20 cellular contexts compared by ENCODE assay signal in the genomic region with DNA sequence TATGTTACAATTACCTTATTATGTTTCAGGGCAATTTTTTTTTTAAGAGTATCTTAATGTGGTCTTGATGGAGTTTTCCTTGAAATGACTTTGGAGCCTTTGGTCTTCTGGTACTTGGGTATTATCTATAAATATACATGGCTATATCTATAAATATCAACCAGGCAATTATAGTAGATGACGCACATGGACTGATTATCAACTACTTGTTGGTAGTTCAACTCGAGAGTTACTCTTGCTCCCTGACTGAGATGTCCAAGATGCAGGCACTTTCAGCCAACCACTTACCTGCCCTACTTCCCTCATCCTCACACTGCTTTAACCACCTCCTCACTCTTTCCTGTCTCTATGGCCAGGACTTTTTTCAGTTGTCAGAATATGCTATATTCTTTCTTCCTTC.
"Had no signal": no experiment of that assay in that cellular context is flagged by ENCODE, and none has a peak within 500 bp of the region (broad histone marks: within the 10 kb centered on the region; RNA-seq: fewer than 3 reads in every experiment).

No MANE protein-coding gene starts in this region.

- H3K36me3 Mint-ChIP-seq: naive thymus-derived CD4-positive, alpha-beta T cell had no signal

- H3K27ac Mint-ChIP-seq: naive thymus-derived CD4-positive, alpha-beta T cell had no signal

- H3K4me1 ChIP-seq: colonic mucosa, suprapubic skin had no signal

- DNase-seq: colonic mucosa; dermis blood vessel endothelial cell; esophagus squamous epithelium; foreskin fibroblast; glutamatergic neuron; kidney; left cardiac atrium; mammary epithelial cell; naive thymus-derived CD4-positive, alpha-beta T cell; posterior cingulate gyrus; small intestine; stimulated activated CD4-positive, alpha-beta T cell treated with anti-CD3 and anti-CD28 coated beads, Interleukin-2, amount 100 ng/mL, for 48 hours; stimulated activated naive CD4-positive, alpha-beta T cell treated with Interleukin-2 at 50 U/mL for 16 hours; upper lobe of right lung had no signal

- H3K9me3 Mint-ChIP-seq: naive thymus-derived CD4-positive, alpha-beta T cell had no signal

- H3K27ac ChIP-seq: colonic mucosa, esophagus squamous epithelium, gastroesophageal sphincter, hepatocyte, neutrophil, suprapubic skin, upper lobe of right lung, vagina had no signal

- H3K9me3 ChIP-seq: colonic mucosa, esophagus squamous epithelium, gastroesophageal sphincter, neutrophil, suprapubic skin, tibial nerve, upper lobe of right lung, vagina had no signal

- H3K4me3 ChIP-seq: colonic mucosa, esophagus squamous epithelium, gastroesophageal sphincter, hepatocyte, suprapubic skin, tibial nerve, upper lobe of right lung, vagina had no signal

- H3K4me3 Mint-ChIP-seq: naive thymus-derived CD4-positive, alpha-beta T cell had no signal

- H3K27me3 ChIP-seq: colonic mucosa, esophagus squamous epithelium, gastroesophageal sphincter, hepatocyte, suprapubic skin, tibial nerve, upper lobe of right lung, vagina had no signal

- ATAC-seq: gastroesophageal sphincter; naive thymus-derived CD4-positive, alpha-beta T cell; upper lobe of right lung had no signal

- H3K4me1 Mint-ChIP-seq: naive thymus-derived CD4-positive, alpha-beta T cell had no signal

- H3K36me3 ChIP-seq: colonic mucosa, neutrophil, tibial nerve, vagina had no signal
